ENCODE assay signal across 26 cellular contexts in the genomic region with DNA sequence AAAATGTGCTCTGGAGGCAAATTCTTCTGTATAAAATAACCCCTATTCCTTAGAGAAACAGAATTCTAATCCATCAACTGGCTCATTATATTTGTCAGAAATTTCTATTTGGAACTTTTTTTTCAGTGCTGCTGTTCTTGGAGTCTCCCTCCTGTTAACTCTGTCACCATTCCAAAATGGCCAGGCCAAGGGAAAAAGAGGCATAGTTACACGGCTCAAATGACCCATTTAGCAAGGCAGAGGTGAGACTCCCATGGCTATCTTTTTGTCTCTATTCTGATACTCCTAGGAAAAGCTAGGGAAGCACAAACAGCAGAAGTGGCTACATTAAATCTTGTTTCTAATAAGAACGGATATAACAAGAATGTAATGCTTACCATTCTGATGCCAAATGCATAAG.
DNase-seq lines count a peak whose midpoint lies in the region; ATAC-seq and TF ChIP-seq lines count a peak whose summit lies in the region.
"Had no signal": no experiment of that assay in that cellular context is flagged by ENCODE, and none has a peak within 500 bp of the region (broad histone marks: within the 10 kb centered on the region; RNA-seq: fewer than 3 reads in every experiment).

No MANE protein-coding gene starts in this region.

- peaks cover 38% of the 10 kb centered on the region for H3K4me1 Mint-ChIP-seq in activated naive CD4-positive, alpha-beta T cell treated with anti-CD3 and anti-CD28 coated beads, Interleukin-2, amount 50 U/mL, for 24 hours
- H3K4me1 Mint-ChIP-seq in activated naive CD4-positive, alpha-beta T cell treated with anti-CD3 and anti-CD28 coated beads for 36 hours (ENCODE audit: low read depth), result peaks cover 38% of the 10 kb centered on the region

- H3K4me3 ChIP-seq in heart right ventricle (no peak overlapping the region), psoas muscle (no peak overlapping the region)
- H3K4me3 ChIP-seq: hepatocyte, prostate gland had no signal

- WGBS in heart right ventricle, 2 donors, result 19 to 41% methylated on average over 2 of the region's 2 CpGs
- 12 to 20% (median 15%) methylated on average over 2 of the region's 2 CpGs for WGBS in psoas muscle, 3 donors

- H3K36me3 ChIP-seq in heart right ventricle, result peaks cover 0 to 41% (median 0%) of the 10 kb centered on the region in 9 donors
- peaks cover 0 to 17% of the 10 kb centered on the region in 2 donors for H3K36me3 ChIP-seq in psoas muscle (ENCODE audit: insufficient read depth in 1 of 2, low read depth in 1 of 2)
- H3K36me3 ChIP-seq: prostate gland had no signal

- TF ChIP-seq CTCF in heart right ventricle (IDR thresholded peaks at IDR 0.05) (no peak), psoas muscle (IDR thresholded peaks at IDR 0.05) (no peak)

- ATAC-seq in heart right ventricle (peak in 4 of 8 donors; percentile 47 to 74 (median 58)), psoas muscle (peak in 2 of 4 donors; percentile 36 to 47), GM18907 (IDR thresholded peaks at IDR 0.05; ENCODE audit: unreplicated experiment) (no peak)
- ATAC-seq: T-helper 17 cell had no signal

- H3K4me1 ChIP-seq in heart right ventricle (peaks cover 5 to 67% (median 54%) of the 10 kb centered on the region in 9 donors), psoas muscle (peaks cover 51% of the 10 kb centered on the region)
- H3K4me1 ChIP-seq: prostate gland had no signal

- peaks cover 11% of the 10 kb centered on the region for H3K36me3 Mint-ChIP-seq in activated naive CD4-positive, alpha-beta T cell treated with anti-CD3 and anti-CD28 coated beads, Interleukin-2, amount 50 U/mL, for 24 hours
- H3K36me3 Mint-ChIP-seq in activated naive CD4-positive, alpha-beta T cell treated with anti-CD3 and anti-CD28 coated beads for 36 hours (ENCODE audit: low read depth), result peaks cover 17% of the 10 kb centered on the region

- no peak for DNase-seq in activated naive CD4-positive, alpha-beta T cell treated with anti-CD3 and anti-CD28 coated beads for 36 hours
- DNase-seq in heart right ventricle (no peak), psoas muscle (no peak), NCI-H1092 treated with DMSO at 0.1 percent for 48 hours (lab: John Stamatoyannopoulos, UW) (no peak), NCI-H1105 treated with DMSO at 0.1 percent for 48 hours (lab: John Stamatoyannopoulos, UW) (no peak), SK-N-DZ (ENCODE audit: low spot score) (no peak)
- DNase-seq: 8988T; activated CD4-positive, alpha-beta T cell treated with anti-CD3 and anti-CD28 coated beads, Interleukin-2, amount 50 U/mL, for 4 hours; activated naive CD4-positive, alpha-beta T cell; activated T-cell treated with anti-CD3 and anti-CD28 coated beads for 4 hours; cortex of kidney; GDM1; islet precursor cell; Karpas-422; mesenchymal stem cell; NCI-H1092; NCI-H2107; NCI-H524 treated with DMSO at 0.1 percent for 48 hours; SIG-M5; stimulated activated CD4-positive, alpha-beta T cell treated with anti-CD3 and anti-CD28 coated beads, Interleukin-4, amount 100 ng/mL, for 24 hours; T-helper 17 cell had no signal

- peak overlapping the region; percentile 87 for H3K27ac Mint-ChIP-seq in activated naive CD4-positive, alpha-beta T cell treated with anti-CD3 and anti-CD28 coated beads, Interleukin-2, amount 50 U/mL, for 24 hours
- no peak overlapping the region for H3K27ac Mint-ChIP-seq in activated naive CD4-positive, alpha-beta T cell treated with anti-CD3 and anti-CD28 coated beads for 36 hours

- H3K4me3 Mint-ChIP-seq in activated naive CD4-positive, alpha-beta T cell treated with anti-CD3 and anti-CD28 coated beads, Interleukin-2, amount 50 U/mL, for 24 hours, result no peak overlapping the region
- H3K4me3 Mint-ChIP-seq in activated naive CD4-positive, alpha-beta T cell treated with anti-CD3 and anti-CD28 coated beads for 36 hours, result no peak overlapping the region
- H3K4me3 Mint-ChIP-seq: T-helper 17 cell had no signal

- H3K9me3 ChIP-seq in heart right ventricle (no peaks in the 10 kb centered on the region), psoas muscle (no peaks in the 10 kb centered on the region)
- H3K9me3 ChIP-seq: prostate gland had no signal

- no peaks in the 10 kb centered on the region for H3K27me3 Mint-ChIP-seq in activated naive CD4-positive, alpha-beta T cell treated with anti-CD3 and anti-CD28 coated beads, Interleukin-2, amount 50 U/mL, for 24 hours
- no peaks in the 10 kb centered on the region for H3K27me3 Mint-ChIP-seq in activated naive CD4-positive, alpha-beta T cell treated with anti-CD3 and anti-CD28 coated beads for 36 hours (ENCODE audit: low read depth)
- H3K27me3 Mint-ChIP-seq: T-helper 17 cell had no signal

- H3K27me3 ChIP-seq in heart right ventricle (no peaks in the 10 kb centered on the region), psoas muscle (ENCODE audit: insufficient read depth in 3 of 3, low read length in 2 of 3) (no peaks in the 10 kb centered on the region)
- H3K27me3 ChIP-seq: hepatocyte had no signal

- H3K27ac ChIP-seq in heart right ventricle (peak overlapping the region; percentile 2 to 74 (median 38)), psoas muscle (peak overlapping the region; percentile 64)
- H3K27ac ChIP-seq: C4-2B, hepatocyte, prostate gland had no signal

- H3K9me3 Mint-ChIP-seq in activated naive CD4-positive, alpha-beta T cell treated with anti-CD3 and anti-CD28 coated beads, Interleukin-2, amount 50 U/mL, for 24 hours, result no peaks in the 10 kb centered on the region
- no peaks in the 10 kb centered on the region for H3K9me3 Mint-ChIP-seq in activated naive CD4-positive, alpha-beta T cell treated with anti-CD3 and anti-CD28 coated beads for 36 hours

- intact Hi-C loops in activated naive CD4-positive, alpha-beta T cell treated with anti-CD3 and anti-CD28 coated beads for 36 hours (cut with micrococcal nuclease), result no loop called here
- intact Hi-C loops in heart right ventricle (cut with DNase I) (loop anchor here in 4 of 10 donors (5.0 to 10.0 kb wide), 5 partner anchors 35 to 68 kb away; no protein-coding TSS in a partner anchor), psoas muscle (cut with DNase I) (no loop called here)

- CTCF ChIA-PET in activated naive CD4-positive, alpha-beta T cell treated with anti-CD3 and anti-CD28 coated beads for 36 hours (lab: Charles Lee), result interaction anchor here (0.7 kb wide), 1 partner anchor 142 kb away, joined by 3 read pairs; no protein-coding TSS in a partner anchor
